In the genomic region with DNA sequence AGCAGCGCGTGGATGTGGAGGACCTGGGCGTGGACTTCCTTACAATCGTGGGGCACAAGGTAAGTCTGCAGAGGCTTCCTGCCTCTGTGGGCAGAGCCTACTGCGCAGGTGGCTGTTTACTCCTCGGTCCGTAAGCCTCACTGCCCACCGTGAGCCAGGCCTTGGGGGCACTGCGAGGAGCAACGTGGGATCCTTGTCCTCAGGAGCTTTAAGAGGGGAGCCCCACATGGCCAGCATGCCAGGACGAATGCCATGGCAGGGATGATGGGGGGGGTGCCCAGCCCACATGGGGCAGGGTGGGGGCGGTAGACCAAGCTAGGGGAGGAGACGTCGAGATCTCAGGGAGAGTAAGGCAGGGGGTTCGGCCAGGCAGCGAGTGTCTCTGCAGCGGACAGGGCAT, we compare ENCODE assay signal across 1 cellular context.
TF ChIP-seq lines count a peak whose summit lies in the region.

No MANE protein-coding gene starts in this region.

TF ChIP-seq in H1, 55 proteins besides CTCF, POLR2A, EP300 and RAD21:
- TF ChIP-seq TAF1 (IDR thresholded peaks at IDR 0.05; ENCODE audit: low read depth, low read length) (no peak), SP2 (IDR thresholded peaks at IDR 0.05; ENCODE audit: low read length) (no peak), GTF2F1 (IDR thresholded peaks at IDR 0.05; ENCODE audit: borderline replicate concordance, low read depth, low read length) (no peak)
